1 cellular context compared by ENCODE assay signal in the genomic region with DNA sequence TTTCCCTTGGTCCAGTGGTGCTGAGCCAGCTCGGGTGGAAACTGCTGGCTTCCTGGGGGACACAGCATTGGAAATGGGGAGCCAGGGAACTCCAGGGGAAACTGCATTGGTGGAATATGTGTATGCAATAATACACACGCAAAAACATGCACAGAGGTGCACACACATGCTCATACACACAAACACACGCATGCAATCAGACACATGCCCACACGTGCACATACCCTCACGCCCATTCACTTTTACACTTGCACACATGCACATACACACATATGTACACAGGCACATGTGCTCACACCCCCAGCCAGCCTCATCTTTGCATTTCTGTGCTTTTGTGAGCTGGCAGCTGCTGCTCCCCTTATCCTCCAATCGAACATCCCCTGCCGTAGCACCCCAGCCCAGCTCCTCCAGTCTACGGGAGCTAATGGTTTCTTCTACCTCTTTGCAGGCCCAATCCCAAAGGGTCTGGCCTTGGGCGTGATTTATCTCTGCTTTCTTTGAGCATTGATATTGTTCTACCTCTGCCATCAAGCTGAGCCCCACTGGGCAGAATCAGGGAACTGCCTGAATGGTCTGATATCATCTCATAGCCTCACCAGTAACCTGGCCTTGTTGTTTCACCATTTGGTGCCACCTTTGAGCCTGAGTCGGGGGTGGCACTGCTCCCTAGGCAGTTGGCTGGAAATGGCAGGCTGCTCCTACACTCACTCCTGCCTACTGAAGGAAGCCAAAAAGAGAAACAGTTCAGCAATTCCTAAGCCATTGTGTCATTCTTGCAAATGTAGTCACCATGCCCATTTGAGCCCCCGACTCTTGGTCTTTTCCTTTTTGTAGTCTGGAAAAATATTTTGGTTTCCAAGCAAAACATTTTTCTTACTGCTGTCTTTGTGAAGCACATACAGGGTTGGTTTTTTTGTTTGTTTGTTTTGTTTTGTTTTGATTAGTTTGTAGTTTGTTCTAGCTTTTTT.
TF ChIP-seq lines count a peak whose summit lies in the region.

No MANE protein-coding gene starts in this region.

TF ChIP-seq in SK-N-SH treated with all-trans-retinoic acid at 6 μM for 48 hours, 23 proteins besides CTCF, POLR2A, EP300 and RAD21 (continued from another document):
- TF ChIP-seq CREB5 (CRISPR knock-in tag; IDR thresholded peaks at IDR 0.05; ENCODE audit: low read depth), result no peak
- TF ChIP-seq TOX (CRISPR knock-in tag; IDR thresholded peaks at IDR 0.05; ENCODE audit: borderline replicate concordance), result no peak
- no peak for TF ChIP-seq ESRRG (CRISPR knock-in tag; IDR thresholded peaks at IDR 0.05)
- no peak for TF ChIP-seq TSHZ2 (CRISPR knock-in tag; IDR thresholded peaks at IDR 0.05)
- TF ChIP-seq ZNF8 (CRISPR knock-in tag; IDR thresholded peaks at IDR 0.05), result no peak
- TF ChIP-seq ARNTL (CRISPR knock-in tag; IDR thresholded peaks at IDR 0.05; ENCODE audit: borderline replicate concordance, low read depth), result no peak
- TF ChIP-seq GLIS3 (CRISPR knock-in tag; IDR thresholded peaks at IDR 0.05), result no peak
- TF ChIP-seq ZNF70 (CRISPR knock-in tag; IDR thresholded peaks at IDR 0.05), result no peak
- TF ChIP-seq ZC3H10 (CRISPR knock-in tag; IDR thresholded peaks at IDR 0.05), result no peak
- TF ChIP-seq BACH2 (CRISPR knock-in tag; IDR thresholded peaks at IDR 0.05; ENCODE audit: borderline replicate concordance), result no peak
- TF ChIP-seq ISL1 (CRISPR knock-in tag; IDR thresholded peaks at IDR 0.05), result no peak
- no peak for TF ChIP-seq PPARA (CRISPR knock-in tag; IDR thresholded peaks at IDR 0.05; ENCODE audit: borderline replicate concordance)
- TF ChIP-seq CSDC2 (CRISPR knock-in tag; IDR thresholded peaks at IDR 0.05), result no peak
- TF ChIP-seq, protein P1, sequence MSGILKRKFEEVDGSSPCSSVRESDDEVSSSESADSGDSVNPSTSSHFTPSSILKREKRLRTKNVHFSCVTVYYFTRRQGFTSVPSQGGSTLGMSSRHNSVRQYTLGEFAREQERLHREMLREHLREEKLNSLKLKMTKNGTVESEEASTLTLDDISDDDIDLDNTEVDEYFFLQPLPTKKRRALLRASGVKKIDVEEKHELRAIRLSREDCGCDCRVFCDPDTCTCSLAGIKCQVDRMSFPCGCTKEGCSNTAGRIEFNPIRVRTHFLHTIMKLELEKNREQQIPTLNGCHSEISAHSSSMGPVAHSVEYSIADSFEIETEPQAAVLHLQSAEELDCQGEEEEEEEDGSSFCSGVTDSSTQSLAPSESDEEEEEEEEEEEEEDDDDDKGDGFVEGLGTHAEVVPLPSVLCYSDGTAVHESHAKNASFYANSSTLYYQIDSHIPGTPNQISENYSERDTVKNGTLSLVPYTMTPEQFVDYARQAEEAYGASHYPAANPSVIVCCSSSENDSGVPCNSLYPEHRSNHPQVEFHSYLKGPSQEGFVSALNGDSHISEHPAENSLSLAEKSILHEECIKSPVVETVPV (CRISPR knock-in tag; IDR thresholded peaks at IDR 0.05), result no peak
- no peak for TF ChIP-seq TCF4 (CRISPR knock-in tag; IDR thresholded peaks at IDR 0.05; ENCODE audit: borderline replicate concordance)
- no peak for TF ChIP-seq OSR1 (CRISPR knock-in tag; IDR thresholded peaks at IDR 0.05)
